17 cellular contexts compared by ENCODE assay signal in the genomic region with DNA sequence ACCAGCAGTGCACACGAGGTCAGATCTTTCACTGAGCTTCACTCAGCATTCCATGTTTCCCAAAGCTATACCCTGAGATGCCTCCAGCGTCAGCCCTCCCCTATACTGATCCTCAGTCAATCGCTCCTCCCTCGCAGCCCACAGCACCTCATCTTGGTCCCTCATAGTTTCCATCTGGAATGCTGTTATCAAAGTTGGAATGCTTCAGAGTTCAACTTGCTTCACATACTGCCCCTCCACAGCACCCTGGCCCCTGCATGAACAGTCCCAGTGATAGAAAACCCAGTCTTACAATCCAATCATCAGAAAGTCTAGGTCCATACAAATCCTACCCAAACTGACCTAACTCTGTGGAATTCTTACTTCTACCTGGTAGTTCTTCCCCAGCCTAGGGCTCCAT. TPM values are rescaled to one million over a fixed set of nuclear protein-coding genes. Genes with fewer than 3 reads are reported as not detected.
DNase-seq lines count a peak whose midpoint lies in the region; ATAC-seq and TF ChIP-seq lines count a peak whose summit lies in the region.
"Had no signal": no experiment of that assay in that cellular context is flagged by ENCODE, and none has a peak within 500 bp of the region (broad histone marks: within the 10 kb centered on the region; RNA-seq: fewer than 3 reads in every experiment).

No MANE protein-coding gene starts in this region.

- H3K4me3 Mint-ChIP-seq in natural killer cell (no peak overlapping the region), type B pancreatic cell (no peak overlapping the region)
- no peak overlapping the region for H3K4me3 Mint-ChIP-seq in natural killer cell treated with Interleukin-12 subunit alpha and Interleukin-12 subunit beta and Interleukin-15 and Interleukin-18, amount 100 ng/mL, for 72 hours
- no peak overlapping the region for H3K4me3 Mint-ChIP-seq in activated T-helper 17 cell treated with anti-CD3 and anti-CD28 coated beads, Interleukin-2, amount 50 U/mL, for 72 hours
- H3K4me3 Mint-ChIP-seq: T-helper 2 cell treated with Interferon-gamma antibody and Interleukin-4, amounts not matched to agents 5 μg/mL and 100 μg/mL, for 36 hours had no signal

- H3K36me3 Mint-ChIP-seq in natural killer cell (no peaks in the 10 kb centered on the region), type B pancreatic cell (peaks cover 10% of the 10 kb centered on the region)
- no peaks in the 10 kb centered on the region for H3K36me3 Mint-ChIP-seq in natural killer cell treated with Interleukin-12 subunit alpha and Interleukin-12 subunit beta and Interleukin-15 and Interleukin-18, amount 100 ng/mL, for 72 hours
- H3K36me3 Mint-ChIP-seq in activated T-helper 17 cell treated with anti-CD3 and anti-CD28 coated beads, Interleukin-2, amount 50 U/mL, for 72 hours (ENCODE audit: low read depth): peaks cover 30% of the 10 kb centered on the region

- no peaks in the 10 kb centered on the region for H3K9me3 Mint-ChIP-seq in natural killer cell
- no peaks in the 10 kb centered on the region for H3K9me3 Mint-ChIP-seq in natural killer cell treated with Interleukin-12 subunit alpha and Interleukin-12 subunit beta and Interleukin-15 and Interleukin-18, amount 100 ng/mL, for 72 hours
- no peaks in the 10 kb centered on the region for H3K9me3 Mint-ChIP-seq in activated T-helper 17 cell treated with anti-CD3 and anti-CD28 coated beads, Interleukin-2, amount 50 U/mL, for 72 hours
- H3K9me3 Mint-ChIP-seq in type B pancreatic cell: no peaks in the 10 kb centered on the region
- H3K9me3 Mint-ChIP-seq: T-helper 2 cell treated with Interferon-gamma antibody and Interleukin-4, amounts not matched to agents 5 μg/mL and 100 μg/mL, for 36 hours had no signal

- H3K27ac Mint-ChIP-seq in natural killer cell (peak overlapping the region; percentile 41 to 60), type B pancreatic cell (peak overlapping the region; percentile 22)
- H3K27ac Mint-ChIP-seq in natural killer cell treated with Interleukin-12 subunit alpha and Interleukin-12 subunit beta and Interleukin-15 and Interleukin-18, amount 100 ng/mL, for 72 hours: peak overlapping the region in 1 of 2 donors; percentile 15
- peak overlapping the region; percentile 84 for H3K27ac Mint-ChIP-seq in activated T-helper 17 cell treated with anti-CD3 and anti-CD28 coated beads, Interleukin-2, amount 50 U/mL, for 72 hours

- H3K4me1 Mint-ChIP-seq in natural killer cell (peaks cover 56 to 63% of the 10 kb centered on the region in 2 donors), type B pancreatic cell (ENCODE audit: unreplicated experiment) (peaks cover 18% of the 10 kb centered on the region)
- peaks cover 46 to 47% of the 10 kb centered on the region in 2 donors for H3K4me1 Mint-ChIP-seq in natural killer cell treated with Interleukin-12 subunit alpha and Interleukin-12 subunit beta and Interleukin-15 and Interleukin-18, amount 100 ng/mL, for 72 hours (ENCODE audit: low read depth in 2 of 2)
- H3K4me1 Mint-ChIP-seq in activated T-helper 17 cell treated with anti-CD3 and anti-CD28 coated beads, Interleukin-2, amount 50 U/mL, for 72 hours: peaks cover 40% of the 10 kb centered on the region

- H3K27me3 Mint-ChIP-seq in natural killer cell (ENCODE audit: low read depth in 2 of 2): no peaks in the 10 kb centered on the region
- no peaks in the 10 kb centered on the region for H3K27me3 Mint-ChIP-seq in natural killer cell treated with Interleukin-12 subunit alpha and Interleukin-12 subunit beta and Interleukin-15 and Interleukin-18, amount 100 ng/mL, for 72 hours
- H3K27me3 Mint-ChIP-seq in activated T-helper 17 cell treated with anti-CD3 and anti-CD28 coated beads, Interleukin-2, amount 50 U/mL, for 72 hours: no peaks in the 10 kb centered on the region
- no peaks in the 10 kb centered on the region for H3K27me3 Mint-ChIP-seq in type B pancreatic cell

- ATAC-seq in natural killer cell (no peak), HG02938 (IDR thresholded peaks at IDR 0.05; ENCODE audit: unreplicated experiment) (no peak)
- no peak for ATAC-seq in natural killer cell treated with Interleukin-12 subunit alpha and Interleukin-12 subunit beta and Interleukin-15 and Interleukin-18, amount 100 ng/mL, for 72 hours
- ATAC-seq in activated T-helper 17 cell treated with anti-CD3 and anti-CD28 coated beads, Interleukin-2, amount 50 U/mL, for 72 hours (replicated peaks): no peak
- ATAC-seq: foreskin keratinocyte, left colon had no signal

- intact Hi-C loops in natural killer cell (cut with micrococcal nuclease): no loop called here
- intact Hi-C loops in cardiac septum (cut with DNase I): no loop called here

- DNase-seq in natural killer cell: no peak
- DNase-seq in natural killer cell treated with Interleukin-12 subunit alpha and Interleukin-12 subunit beta and Interleukin-15 and Interleukin-18, amount 100 ng/mL, for 72 hours (ENCODE audit: low spot score): no peak
- DNase-seq in cardiac septum (ENCODE audit: low spot score): peak; percentile 33
- DNase-seq in type B pancreatic cell (ENCODE audit: extremely low spot score, unreplicated experiment): no peak
- no peak for DNase-seq in NCI-H2107 (lab: John Stamatoyannopoulos, UW)
- no peak for DNase-seq in NCI-H526 (lab: John Stamatoyannopoulos, UW)
- DNase-seq: activated CD4-positive, CD25-positive, alpha-beta regulatory T cell treated with anti-CD3 and anti-CD28 coated beads, Interleukin-2, amount 50 U/mL, for 72 hours; amniotic stem cell; cerebellar nuclear complex; foreskin keratinocyte; GDM1; left colon; NCI-H187; stimulated activated CD4-positive, alpha-beta T cell treated with anti-CD3 and anti-CD28 coated beads, Interleukin-2, amount 100 ng/mL, for 48 hours had no signal

- TF ChIP-seq CTCF in natural killer cell (IDR thresholded peaks at IDR 0.05) (no peak), type B pancreatic cell (conservative IDR thresholded peaks at IDR 0.05) (no peak)

RNA-seq across cellular contexts. Expression of gene SPAG4, which starts 20.0 kb away (rescaled TPM):
- total RNA-seq in natural killer cell (10 to 100 TPM; 11.2 to 16.2 (median 11.9) TPM), cardiac septum (3.5 TPM), type B pancreatic cell (ENCODE audit: low replicate concordance) (1.6 and 2.4 TPM in 2 replicates)
- total RNA-seq in natural killer cell treated with Interleukin-12 subunit alpha and Interleukin-12 subunit beta and Interleukin-15 and Interleukin-18, amount 100 ng/mL, for 72 hours: 1 to 10 TPM; 5.9 to 6.3 TPM
- total RNA-seq in activated T-helper 17 cell treated with anti-CD3 and anti-CD28 coated beads, Interleukin-2, amount 50 U/mL, for 72 hours: 10 to 100 TPM in 1 of 2 donors, 1 to 10 TPM in 1; 7.2 to 52.4 TPM

RNA-seq across cellular contexts. Expression of gene CPNE1, which starts 29.0 kb away (rescaled TPM):
- total RNA-seq in natural killer cell (100 to 1,000 TPM; 298 to 342 (median 334) TPM), cardiac septum (77.9 TPM), type B pancreatic cell (ENCODE audit: low replicate concordance) (115 and 192 TPM in 2 replicates)
- total RNA-seq in natural killer cell treated with Interleukin-12 subunit alpha and Interleukin-12 subunit beta and Interleukin-15 and Interleukin-18, amount 100 ng/mL, for 72 hours: 100 to 1,000 TPM; 266 to 324 TPM
- total RNA-seq in activated T-helper 17 cell treated with anti-CD3 and anti-CD28 coated beads, Interleukin-2, amount 50 U/mL, for 72 hours: 100 to 1,000 TPM; 269 to 280 TPM

RNA-seq across cellular contexts. Expression of gene RBM12, which starts 29.0 kb away (rescaled TPM):
- 100 to 1,000 TPM in 1 of 3 donors, 10 to 100 TPM in 2; 80.9 to 112 (median 89.4) TPM for total RNA-seq in natural killer cell
- total RNA-seq in natural killer cell treated with Interleukin-12 subunit alpha and Interleukin-12 subunit beta and Interleukin-15 and Interleukin-18, amount 100 ng/mL, for 72 hours: 100 to 1,000 TPM; 125 to 143 TPM
- 100 to 1,000 TPM; 106 to 116 TPM for total RNA-seq in activated T-helper 17 cell treated with anti-CD3 and anti-CD28 coated beads, Interleukin-2, amount 50 U/mL, for 72 hours
- total RNA-seq in cardiac septum: 44.4 TPM
- 122 and 153 TPM in 2 replicates for total RNA-seq in type B pancreatic cell (ENCODE audit: low replicate concordance)
